In the genomic region with DNA sequence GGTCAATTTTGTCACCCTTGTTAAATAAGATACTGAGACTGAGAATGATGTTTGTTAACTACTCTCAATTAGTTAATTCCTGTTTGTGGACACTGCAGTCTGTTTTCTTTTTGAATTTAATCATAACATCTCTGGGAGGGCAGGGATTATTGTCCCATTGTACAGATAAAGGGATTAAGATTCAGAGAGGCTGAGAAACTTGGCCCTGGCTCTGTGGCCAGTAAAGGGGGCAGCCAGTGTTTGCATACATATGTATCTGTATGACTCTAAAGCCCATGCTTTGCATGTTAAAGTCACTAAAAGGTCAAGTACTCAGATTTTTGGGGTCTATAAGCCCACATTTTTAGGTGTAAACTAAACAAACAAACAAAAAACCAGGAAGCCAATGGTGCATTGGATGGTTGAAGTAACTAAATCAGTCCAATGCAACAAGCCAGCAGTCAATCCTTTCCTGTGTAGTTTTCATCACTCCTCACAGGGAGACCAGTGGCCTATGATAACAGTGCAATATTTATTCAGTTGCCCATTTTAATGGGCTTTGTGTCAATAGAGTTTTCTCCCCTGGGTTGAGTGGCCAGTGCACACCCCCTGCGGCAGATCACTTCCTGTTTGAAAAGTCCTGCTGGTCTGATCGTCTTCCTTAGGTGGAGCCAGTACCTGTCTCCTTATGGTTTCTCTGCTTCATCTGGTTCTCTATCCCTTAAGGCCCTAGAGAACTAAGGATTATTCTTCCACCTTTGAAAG, we compare ENCODE assay signal across 1 cellular context.
TF ChIP-seq lines count a peak whose summit lies in the region.

No MANE protein-coding gene starts in this region.

TF ChIP-seq in IMR-90, 13 proteins besides CTCF, POLR2A, EP300 and RAD21 (continued from another document):
- TF ChIP-seq MAFK (IDR thresholded peaks at IDR 0.05; ENCODE audit: low read depth, low read length) (no peak), RCOR1 (IDR thresholded peaks at IDR 0.05; ENCODE audit: insufficient replicate concordance, low read length) (no peak), CHD1 (IDR thresholded peaks at IDR 0.05; ENCODE audit: low read depth, low read length) (no peak)
- TF ChIP-seq, protein P1, sequence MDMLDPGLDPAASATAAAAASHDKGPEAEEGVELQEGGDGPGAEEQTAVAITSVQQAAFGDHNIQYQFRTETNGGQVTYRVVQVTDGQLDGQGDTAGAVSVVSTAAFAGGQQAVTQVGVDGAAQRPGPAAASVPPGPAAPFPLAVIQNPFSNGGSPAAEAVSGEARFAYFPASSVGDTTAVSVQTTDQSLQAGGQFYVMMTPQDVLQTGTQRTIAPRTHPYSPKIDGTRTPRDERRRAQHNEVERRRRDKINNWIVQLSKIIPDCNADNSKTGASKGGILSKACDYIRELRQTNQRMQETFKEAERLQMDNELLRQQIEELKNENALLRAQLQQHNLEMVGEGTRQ (IDR thresholded peaks at IDR 0.05; ENCODE audit: low read depth, low read length): no peak
